11 cellular contexts compared by ENCODE assay signal in genomic region chr15:66032006-66032405, GRCh38.
"Had no signal": no experiment of that assay in that cellular context is flagged by ENCODE, and none has a peak within 500 bp of the region (broad histone marks: within the 10 kb centered on the region; RNA-seq: fewer than 3 reads in every experiment).

No MANE protein-coding gene starts in this region.

- DNase-seq: GM23248, GOT3, H7, H9, HCEC 1CT, HFFc6 had no signal

- ATAC-seq: GM23338, HCT116 had no signal

- H3K27ac ChIP-seq: GM23248 had no signal

- H3K9ac ChIP-seq: GM23248 had no signal

- H3K4me2 ChIP-seq: GM23338 had no signal

- H2AFZ ChIP-seq: GM23248, GM23338 had no signal

- H3K36me3 ChIP-seq: HAP-1 had no signal

- H3K4me3 ChIP-seq: GM23248, GM23338, HAP-1 had no signal

- FAIRE-seq: H1, H54 had no signal
